Comparison of ENCODE assay signal across 8 cellular contexts in the genomic region with DNA sequence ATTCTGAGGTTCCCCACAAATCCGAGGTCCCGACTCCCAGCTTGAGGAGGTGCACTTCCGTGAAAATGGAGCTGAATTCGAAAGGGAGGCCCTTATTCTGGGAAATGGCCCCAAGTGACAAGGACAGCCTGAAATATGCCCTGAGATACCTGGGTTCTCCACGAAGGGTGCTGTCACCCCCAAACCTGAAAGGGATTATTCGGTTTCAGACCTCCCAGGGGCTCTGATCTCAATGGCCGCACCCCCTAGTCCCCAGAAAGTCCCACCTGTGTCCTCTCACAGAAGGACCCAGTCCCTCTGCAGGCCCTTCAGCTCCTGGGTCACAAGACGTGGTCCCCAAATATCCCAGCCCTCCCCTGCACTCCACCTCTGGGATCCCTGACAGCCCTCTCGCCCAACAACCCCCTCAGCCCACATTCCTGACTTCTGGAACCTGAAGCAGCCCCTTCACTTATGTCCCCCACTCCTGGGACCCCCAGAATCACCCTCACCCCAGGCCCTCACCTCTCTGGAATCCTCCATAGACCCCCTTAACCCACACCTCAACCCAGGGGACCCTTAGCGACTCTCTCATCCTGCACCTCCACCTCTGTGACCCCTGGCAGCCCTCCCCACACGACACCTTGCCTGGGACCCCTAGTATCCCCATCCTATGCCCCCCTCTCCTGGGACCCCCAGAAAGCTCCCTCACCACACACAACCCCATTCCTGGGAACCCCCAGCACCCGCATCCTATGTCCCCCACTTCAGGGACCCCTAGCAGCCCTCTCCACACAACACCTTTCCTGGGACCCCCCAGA. TPM values are rescaled to one million over a fixed set of nuclear protein-coding genes. Genes with fewer than 3 reads are reported as not detected.
DNase-seq lines count a peak whose midpoint lies in the region; ATAC-seq, FAIRE-seq and TF ChIP-seq lines count a peak whose summit lies in the region.

No MANE protein-coding gene starts in this region.

- H3K4me1 Mint-ChIP-seq in stimulated activated naive CD8-positive, alpha-beta T cell treated with anti-CD3 and anti-CD28 coated beads, Interleukin-15, Interleukin-2, amounts not matched to agents 100 ng/mL and 50 ng/mL, for 24 hours (ENCODE audit: low read depth) = peaks cover 17% of the 10 kb centered on the region
- no peaks in the 10 kb centered on the region for H3K4me1 Mint-ChIP-seq in MCF 10A (ENCODE audit: insufficient read depth, unreplicated experiment)

- peak overlapping the region; percentile 93 to 99 for H3K27ac ChIP-seq in mucosa of rectum (ENCODE audit: low read depth in 2 of 2, low read length in 2 of 2)

- no peak for DNase-seq in stimulated activated naive CD8-positive, alpha-beta T cell treated with anti-CD3 and anti-CD28 coated beads, Interleukin-15, Interleukin-2, amounts not matched to agents 100 U/mL and 50 U/mL, for 24 hours
- DNase-seq in MCF 10A (ENCODE audit: unreplicated experiment) (no peak), NCI-H2171 treated with DMSO at 0.1 percent for 48 hours (lab: John Stamatoyannopoulos, UW) (no peak), erythroblast (lab: John Stamatoyannopoulos, UW) (no peak), HTR-8/SVneo (ENCODE audit: insufficient read length, low spot score) (no peak)

- POLR2A ChIA-PET in MCF 10A (lab: Yijun Ruan, JAX) = interaction anchor here (0.8 to 2.9 kb wide), 10 partner anchors 10 to 252 kb away, joined by 3 to 43 read pairs (median 8); a partner anchor contains a TSS

- H3K4me3 ChIP-seq in mucosa of rectum (ENCODE audit: low read length in 2 of 2) = peak overlapping the region; percentile 71 to 83

- TF ChIP-seq CTCF in MCF 10A (IDR thresholded peaks at IDR 0.05; ENCODE audit: unreplicated experiment) = no peak

- TSS peak; percentile 71 for BruUV-seq in MCF 10A (replicated peaks; lab: Mats Ljungman, UMichigan)

- H3K27me3 ChIP-seq in mucosa of rectum (ENCODE audit: control insufficient read depth in 2 of 2, insufficient read depth in 2 of 2, low read length in 2 of 2) = no peaks in the 10 kb centered on the region

- H3K27ac Mint-ChIP-seq in stimulated activated naive CD8-positive, alpha-beta T cell treated with anti-CD3 and anti-CD28 coated beads, Interleukin-15, Interleukin-2, amounts not matched to agents 100 ng/mL and 50 ng/mL, for 24 hours = peak overlapping the region; percentile 94
- H3K27ac Mint-ChIP-seq in MCF 10A (ENCODE audit: low read depth, unreplicated experiment) = no peak overlapping the region

- CTCF ChIA-PET in MCF 10A (lab: Yijun Ruan, JAX) = interaction anchor here (0.5 to 1.1 kb wide), 3 partner anchors 31 to 1751 kb away, joined by 3 to 4 read pairs (median 3); no protein-coding TSS in a partner anchor

- no peaks in the 10 kb centered on the region for H3K9me3 Mint-ChIP-seq in stimulated activated naive CD8-positive, alpha-beta T cell treated with anti-CD3 and anti-CD28 coated beads, Interleukin-15, Interleukin-2, amounts not matched to agents 100 ng/mL and 50 ng/mL, for 24 hours
- no peaks in the 10 kb centered on the region for H3K9me3 Mint-ChIP-seq in MCF 10A (ENCODE audit: unreplicated experiment)

- peaks cover 4% of the 10 kb centered on the region for H3K27me3 Mint-ChIP-seq in stimulated activated naive CD8-positive, alpha-beta T cell treated with anti-CD3 and anti-CD28 coated beads, Interleukin-15, Interleukin-2, amounts not matched to agents 100 ng/mL and 50 ng/mL, for 24 hours
- no peaks in the 10 kb centered on the region for H3K27me3 Mint-ChIP-seq in MCF 10A (ENCODE audit: insufficient read depth, unreplicated experiment)

- no peaks in the 10 kb centered on the region for H3K36me3 ChIP-seq in mucosa of rectum (ENCODE audit: control insufficient read depth in 2 of 2, insufficient read depth in 2 of 2, low read length in 2 of 2)

- H3K9me3 ChIP-seq in mucosa of rectum (ENCODE audit: control insufficient read depth in 2 of 2, low read length in 2 of 2) = no peaks in the 10 kb centered on the region

- H3K36me3 Mint-ChIP-seq in stimulated activated naive CD8-positive, alpha-beta T cell treated with anti-CD3 and anti-CD28 coated beads, Interleukin-15, Interleukin-2, amounts not matched to agents 100 ng/mL and 50 ng/mL, for 24 hours (ENCODE audit: low read depth) = no peaks in the 10 kb centered on the region
- peaks cover 6% of the 10 kb centered on the region for H3K36me3 Mint-ChIP-seq in MCF 10A (ENCODE audit: insufficient read depth, unreplicated experiment)

- no peak for ATAC-seq in stimulated activated naive CD8-positive, alpha-beta T cell treated with anti-CD3 and anti-CD28 coated beads, Interleukin-15, Interleukin-2, amounts not matched to agents 100 U/mL and 50 U/mL, for 24 hours
- no peak for ATAC-seq in GM21619 (IDR thresholded peaks at IDR 0.05; ENCODE audit: unreplicated experiment)

- peaks cover 28 to 32% of the 10 kb centered on the region in 2 donors for H3K4me1 ChIP-seq in mucosa of rectum (ENCODE audit: control insufficient read depth in 2 of 2, insufficient read depth in 2 of 2, low read length in 2 of 2)

- FAIRE-seq in HTR-8/SVneo (lab: Jason Lieb, UNC) = no peak

- intact Hi-C loops in MCF 10A (cut with micrococcal nuclease) = no loop called here

- TF ChIP-seq POLR2A in erythroblast (IDR thresholded peaks at IDR 0.05; ENCODE audit: low read length) = no peak

- peak overlapping the region; percentile 76 to 86 for H3K9ac ChIP-seq in mucosa of rectum (ENCODE audit: low read depth in 1 of 2, low read length in 2 of 2)

- H3K4me3 Mint-ChIP-seq in stimulated activated naive CD8-positive, alpha-beta T cell treated with anti-CD3 and anti-CD28 coated beads, Interleukin-15, Interleukin-2, amounts not matched to agents 100 ng/mL and 50 ng/mL, for 24 hours = peak overlapping the region; percentile 88
- peak overlapping the region; percentile 79 for H3K4me3 Mint-ChIP-seq in MCF 10A (ENCODE audit: unreplicated experiment)

RNA-seq across cellular contexts. Expression of a gene that starts 0.6 kb away (rescaled TPM):
- not detected in 2 replicates for total RNA-seq in MCF 10A (2022)

RNA-seq across cellular contexts. Expression of a gene that starts 1.0 kb away (rescaled TPM):
- 6.0 and 7.6 TPM in 2 replicates for total RNA-seq in MCF 10A (2022)

RNA-seq across cellular contexts. Expression of a gene that starts 26.6 kb away (rescaled TPM):
- total RNA-seq in MCF 10A (2022) = 113 and 134 TPM in 2 replicates

RNA-seq across cellular contexts. Expression of a gene that starts 28.7 kb away (rescaled TPM):
- total RNA-seq in MCF 10A (2022) = 0.35 and 0.39 TPM in 2 replicates

RNA-seq across cellular contexts. Expression of a gene that starts 39.4 kb away (rescaled TPM):
- total RNA-seq in MCF 10A (2022) = 190 and 198 TPM in 2 replicates
